In the genomic region with DNA sequence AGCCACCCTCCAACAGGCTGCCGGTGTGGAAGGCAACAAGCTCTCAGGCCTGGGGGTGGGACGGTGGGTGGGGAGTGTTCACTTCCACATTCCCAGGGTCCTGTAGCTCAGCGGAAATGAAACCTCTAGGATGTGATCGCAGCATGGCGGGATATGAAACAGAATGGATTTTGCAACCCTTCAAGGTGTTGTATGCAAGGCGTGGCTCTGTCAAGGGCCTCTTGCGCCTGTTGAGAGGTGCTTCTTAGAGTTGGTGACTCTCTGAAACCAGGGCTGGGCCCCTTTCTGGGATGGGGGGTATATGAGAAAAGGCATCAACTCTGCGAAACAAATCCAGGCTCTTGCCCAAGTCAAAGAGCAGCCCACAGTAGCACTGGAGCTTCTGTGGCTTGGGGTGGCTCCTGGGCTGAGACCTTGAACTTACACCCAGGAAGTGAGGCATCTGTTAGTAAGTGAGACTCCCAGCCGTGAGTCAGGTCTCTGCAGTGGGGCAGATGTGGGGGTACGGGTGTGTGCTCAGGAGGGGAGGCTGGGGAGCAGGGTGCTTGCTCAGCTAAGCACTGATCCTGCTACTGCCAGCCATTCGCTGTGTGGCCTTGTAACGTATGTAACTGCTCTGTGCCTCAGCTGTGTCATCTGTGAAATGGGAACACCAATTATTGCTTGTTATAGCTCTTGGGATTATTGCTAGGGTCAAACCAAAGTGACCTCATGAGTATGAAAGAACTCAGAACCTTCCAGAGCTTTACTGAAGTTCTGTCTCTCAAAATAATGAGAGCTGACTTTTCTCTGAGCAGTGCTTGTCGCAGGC, we compare ENCODE assay signal across 15 cellular contexts. TPM values are rescaled to one million over a fixed set of nuclear protein-coding genes. Genes with fewer than 3 reads are reported as not detected.
DNase-seq lines count a peak whose midpoint lies in the region; ATAC-seq and TF ChIP-seq lines count a peak whose summit lies in the region.
"Had no signal": no experiment of that assay in that cellular context is flagged by ENCODE, and none has a peak within 500 bp of the region (broad histone marks: within the 10 kb centered on the region; RNA-seq: fewer than 3 reads in every experiment).

No MANE protein-coding gene starts in this region.

- H3K27ac ChIP-seq in gastroesophageal sphincter = no peak overlapping the region
- H3K27ac ChIP-seq: psoas muscle had no signal

- TF ChIP-seq CTCF in natural killer cell (IDR thresholded peaks at IDR 0.05) = no peak
- TF ChIP-seq CTCF in gastroesophageal sphincter (IDR thresholded peaks at IDR 0.05) = no peak

- H3K27me3 ChIP-seq in gastroesophageal sphincter = no peaks in the 10 kb centered on the region

- peak; percentile 70 for ATAC-seq in activated naive CD8-positive, alpha-beta T cell treated with anti-CD3 and anti-CD28 coated beads, Interleukin-2, amount 50 U/mL, for 24 hours
- peak; percentile 56 to 74 (median 56) for ATAC-seq in natural killer cell
- ATAC-seq in gastroesophageal sphincter = no peak
- no peak for ATAC-seq in HG02852 (IDR thresholded peaks at IDR 0.05; ENCODE audit: unreplicated experiment)
- ATAC-seq: psoas muscle, WTC11 had no signal

- intact Hi-C loops in natural killer cell (cut with micrococcal nuclease) = no loop called here
- intact Hi-C loops in posterior vena cava (cut with DNase I) = no loop called here

- H3K4me1 Mint-ChIP-seq in activated naive CD8-positive, alpha-beta T cell treated with anti-CD3 and anti-CD28 coated beads, Interleukin-2, amount 50 U/mL, for 24 hours = no peaks in the 10 kb centered on the region
- peaks cover 22 to 41% of the 10 kb centered on the region in 2 donors for H3K4me1 Mint-ChIP-seq in natural killer cell

- H3K27ac Mint-ChIP-seq in activated naive CD8-positive, alpha-beta T cell treated with anti-CD3 and anti-CD28 coated beads, Interleukin-2, amount 50 U/mL, for 24 hours = no peak overlapping the region
- no peak overlapping the region for H3K27ac Mint-ChIP-seq in natural killer cell
- H3K27ac Mint-ChIP-seq: CD14-positive monocyte, WTC11 had no signal

- no peaks in the 10 kb centered on the region for H3K36me3 Mint-ChIP-seq in activated naive CD8-positive, alpha-beta T cell treated with anti-CD3 and anti-CD28 coated beads, Interleukin-2, amount 50 U/mL, for 24 hours (ENCODE audit: low read depth)
- peaks cover 8% of the 10 kb centered on the region for H3K36me3 Mint-ChIP-seq in natural killer cell

- H3K4me1 ChIP-seq in gastroesophageal sphincter = peaks cover 0 to 17% (median 3%) of the 10 kb centered on the region in 3 donors
- H3K4me1 ChIP-seq: psoas muscle had no signal

- no peaks in the 10 kb centered on the region for H3K36me3 ChIP-seq in gastroesophageal sphincter

- H3K9me3 Mint-ChIP-seq in activated naive CD8-positive, alpha-beta T cell treated with anti-CD3 and anti-CD28 coated beads, Interleukin-2, amount 50 U/mL, for 24 hours = no peaks in the 10 kb centered on the region
- no peaks in the 10 kb centered on the region for H3K9me3 Mint-ChIP-seq in natural killer cell
- H3K9me3 Mint-ChIP-seq: WTC11 had no signal

- DNase-seq in EH (ENCODE audit: low read depth) (peak; percentile 26), LHCN-M2 (ENCODE audit: low read depth) (peak; percentile 26), natural killer cell (no peak), posterior vena cava (ENCODE audit: low spot score) (no peak)
- DNase-seq in activated naive CD8-positive, alpha-beta T cell treated with anti-CD3 and anti-CD28 coated beads, Interleukin-2, amount 50 U/mL, for 24 hours = no peak
- DNase-seq in stimulated activated naive CD4-positive, alpha-beta T cell treated with Interleukin-2 at 50 U/mL for 16 hours (lab: John Stamatoyannopoulos, UW) = no peak
- DNase-seq: GDM1; NCI-H1048; NCI-H345; psoas muscle; stimulated activated CD4-positive, alpha-beta T cell treated with anti-CD3 and anti-CD28 coated beads, Interleukin-2, amount 100 ng/mL, for 24 hours had no signal

- no peaks in the 10 kb centered on the region for H3K27me3 Mint-ChIP-seq in activated naive CD8-positive, alpha-beta T cell treated with anti-CD3 and anti-CD28 coated beads, Interleukin-2, amount 50 U/mL, for 24 hours
- peaks cover 22 to 39% of the 10 kb centered on the region in 2 donors for H3K27me3 Mint-ChIP-seq in natural killer cell (ENCODE audit: low read depth in 2 of 2)

- no peak overlapping the region for H3K4me3 ChIP-seq in gastroesophageal sphincter
- H3K4me3 ChIP-seq: psoas muscle had no signal

- H3K9me3 ChIP-seq in gastroesophageal sphincter = no peaks in the 10 kb centered on the region
- H3K9me3 ChIP-seq: psoas muscle had no signal

- no peak for TF ChIP-seq EP300 in gastroesophageal sphincter (IDR thresholded peaks at IDR 0.05)

- H3K4me3 Mint-ChIP-seq in activated naive CD8-positive, alpha-beta T cell treated with anti-CD3 and anti-CD28 coated beads, Interleukin-2, amount 50 U/mL, for 24 hours = no peak overlapping the region
- no peak overlapping the region for H3K4me3 Mint-ChIP-seq in natural killer cell
- H3K4me3 Mint-ChIP-seq: CD14-positive monocyte, WTC11 had no signal

- 100% methylated on average over 3 of the region's 13 CpGs for WGBS in gastroesophageal sphincter (ENCODE audit: low coverage in 1 of 2), 2 donors

- no peak for TF ChIP-seq POLR2A in gastroesophageal sphincter (IDR thresholded peaks at IDR 0.05)

RNA-seq across cellular contexts. Expression of gene NECTIN1, which starts 28.3 kb away (rescaled TPM):
- 3.3 and 3.8 TPM in 2 replicates for total RNA-seq in LHCN-M2 (2014; rRNA removed)
- 5.0 TPM for polyA plus RNA-seq in LHCN-M2 (2012)
- 10 to 100 TPM in 1 of 3 donors, 1 to 10 TPM in 2; 5.8 to 18.8 (median 7.8) TPM for total RNA-seq in natural killer cell
- total RNA-seq in posterior vena cava = 10 to 100 TPM; 10.6 to 11.4 TPM
- 1 to 10 TPM; 2.6 to 7.1 (median 4.3) TPM for total RNA-seq in gastroesophageal sphincter

Comparison
In these comparisons a context has a peak if more than half of its experiments do, and no peak if none do; other contexts are left out.
1. DNase-seq: peak in EH (single experiment) and LHCN-M2 (single experiment); none in activated naive CD8-positive, alpha-beta T cell treated with anti-CD3 and anti-CD28 coated beads, Interleukin-2, amount 50 U/mL, for 24 hours (single experiment), natural killer cell (single experiment), stimulated activated naive CD4-positive, alpha-beta T cell treated with Interleukin-2 at 50 U/mL for 16 hours (single experiment) and posterior vena cava (single experiment).
2. ATAC-seq: peak in activated naive CD8-positive, alpha-beta T cell treated with anti-CD3 and anti-CD28 coated beads, Interleukin-2, amount 50 U/mL, for 24 hours (single experiment) and natural killer cell (3 of 3); none in gastroesophageal sphincter (single experiment) and HG02852 (single experiment).